Comparison of ENCODE assay signal across 8 cellular contexts in genomic region chr22:41857160-41857859, GRCh38. TPM values are rescaled to one million over a fixed set of nuclear protein-coding genes. Genes with fewer than 3 reads are reported as not detected.
DNase-seq lines count a peak whose midpoint lies in the region; ATAC-seq and TF ChIP-seq lines count a peak whose summit lies in the region.

No MANE protein-coding gene starts in this region.

- H3K36me3 Mint-ChIP-seq in CD4-positive, alpha-beta T cell (ENCODE audit: low read depth), result no peaks in the 10 kb centered on the region
- H3K36me3 Mint-ChIP-seq in activated naive CD4-positive, alpha-beta T cell treated with anti-CD3 and anti-CD28 coated beads, Interleukin-2, amount 50 U/mL, for 24 hours, result peaks cover 3% of the 10 kb centered on the region

- H3K27me3 Mint-ChIP-seq in CD4-positive, alpha-beta T cell, result no peaks in the 10 kb centered on the region
- H3K27me3 Mint-ChIP-seq in activated naive CD4-positive, alpha-beta T cell treated with anti-CD3 and anti-CD28 coated beads, Interleukin-2, amount 50 U/mL, for 24 hours, result no peaks in the 10 kb centered on the region

- H3K9me3 Mint-ChIP-seq in CD4-positive, alpha-beta T cell, result no peaks in the 10 kb centered on the region
- H3K9me3 Mint-ChIP-seq in activated naive CD4-positive, alpha-beta T cell treated with anti-CD3 and anti-CD28 coated beads, Interleukin-2, amount 50 U/mL, for 24 hours, result no peaks in the 10 kb centered on the region

- H3K4me3 ChIP-seq in smooth muscle cell, result no peak overlapping the region

- H3K79me2 ChIP-seq in smooth muscle cell (ENCODE audit: low read depth), result peaks cover 94% of the 10 kb centered on the region

- no peak overlapping the region for H3K27ac ChIP-seq in CD4-positive, alpha-beta T cell (ENCODE audit: low read depth, low read length)
- H3K27ac ChIP-seq in smooth muscle cell (ENCODE audit: low read depth), result peak overlapping the region; percentile 47

- peaks cover 8% of the 10 kb centered on the region for H3F3A ChIP-seq in smooth muscle cell (ENCODE audit: low read depth)

- TF ChIP-seq CTCF in CD4-positive, alpha-beta T cell (IDR thresholded peaks at IDR 0.05), result peak; percentile 72
- TF ChIP-seq CTCF in smooth muscle cell (IDR thresholded peaks at IDR 0.05; ENCODE audit: borderline replicate concordance, insufficient read depth, poor library complexity, severe bottlenecking), result peak; percentile 61

- peak overlapping the region; percentile 13 for H3K4me3 Mint-ChIP-seq in CD4-positive, alpha-beta T cell
- H3K4me3 Mint-ChIP-seq in activated naive CD4-positive, alpha-beta T cell treated with anti-CD3 and anti-CD28 coated beads, Interleukin-2, amount 50 U/mL, for 24 hours, result peak overlapping the region; percentile 79

- peaks cover 100% of the 10 kb centered on the region for H4K20me1 ChIP-seq in smooth muscle cell (ENCODE audit: low read depth)

- no peak overlapping the region for H2AFZ ChIP-seq in smooth muscle cell (ENCODE audit: low read depth)

- H3K4me2 ChIP-seq in smooth muscle cell, result peak overlapping the region; percentile 2

- peak overlapping the region; percentile 59 for H3K27ac Mint-ChIP-seq in CD4-positive, alpha-beta T cell
- H3K27ac Mint-ChIP-seq in activated naive CD4-positive, alpha-beta T cell treated with anti-CD3 and anti-CD28 coated beads, Interleukin-2, amount 50 U/mL, for 24 hours, result peak overlapping the region; percentile 99

- peak; percentile 75 for ATAC-seq in CD4-positive, alpha-beta T cell (ENCODE audit: poor library complexity)
- peak; percentile 43 for ATAC-seq in HG03159 (IDR thresholded peaks at IDR 0.05; ENCODE audit: unreplicated experiment)
- ATAC-seq in left cardiac atrium, result peak; percentile 67 to 69
- ATAC-seq in HG02938 (IDR thresholded peaks at IDR 0.05; ENCODE audit: unreplicated experiment), result no peak

- DNase-seq in CD4-positive, alpha-beta T cell, result peak; percentile 46 to 75 (median 62)
- DNase-seq in SKM-1 (lab: John Stamatoyannopoulos, UW; ENCODE audit: unreplicated experiment) (peak; percentile 38), left cardiac atrium (peak; percentile 41), smooth muscle cell (lab: John Stamatoyannopoulos, UW; ENCODE audit: unreplicated experiment) (no peak), NCI-H1105 (lab: John Stamatoyannopoulos, UW) (no peak)

- no peaks in the 10 kb centered on the region for H3K9me3 ChIP-seq in CD4-positive, alpha-beta T cell (ENCODE audit: control insufficient read depth, low read length)
- H3K9me3 ChIP-seq in smooth muscle cell (replicated peaks; ENCODE audit: low read depth), result no peaks in the 10 kb centered on the region

- CTCF ChIA-PET in CD4-positive, alpha-beta T cell (lab: Charles Lee), result interaction anchor here (0.6 to 2.5 kb wide), 22 partner anchors 9 to 234 kb away, joined by 3 to 17 read pairs (median 4); partner anchors contain the start of genes CCDC134, NDUFA6 and SREBF2

- WGBS in smooth muscle cell (ENCODE audit: low lambda C conversion rate), result 48% methylated on average over 7 of the region's 7 CpGs

- no peaks in the 10 kb centered on the region for H3K36me3 ChIP-seq in smooth muscle cell (ENCODE audit: low read depth)

- intact Hi-C loops in CD4-positive, alpha-beta T cell (cut with DNase I, micrococcal nuclease), result loop anchor here (2.0 to 10.0 kb wide), 3 partner anchors 111 to 163 kb away; partner anchors contain the start of gene MEI1 (in 1 of the 2)
- intact Hi-C loops in left cardiac atrium (cut with DNase I), result no loop called here

- H3K4me1 ChIP-seq in smooth muscle cell (ENCODE audit: low read depth), result peaks cover 5% of the 10 kb centered on the region

- POLR2A ChIA-PET in CD4-positive, alpha-beta T cell (lab: Charles Lee), result interaction anchor here (1.3 to 4.2 kb wide), 3 partner anchors 24 to 83 kb away, joined by 7 to 25 read pairs (median 17); partner anchors contain the start of genes CCDC134 and SREBF2

- no peaks in the 10 kb centered on the region for H3K27me3 ChIP-seq in CD4-positive, alpha-beta T cell (ENCODE audit: control insufficient read depth, insufficient read depth, low read length)
- no peaks in the 10 kb centered on the region for H3K27me3 ChIP-seq in smooth muscle cell (ENCODE audit: low read depth)

- no peak overlapping the region for H3K9ac ChIP-seq in smooth muscle cell (ENCODE audit: low read depth)

- peaks cover 45% of the 10 kb centered on the region for H3K4me1 Mint-ChIP-seq in CD4-positive, alpha-beta T cell (ENCODE audit: low read depth)
- peaks cover 69% of the 10 kb centered on the region for H3K4me1 Mint-ChIP-seq in activated naive CD4-positive, alpha-beta T cell treated with anti-CD3 and anti-CD28 coated beads, Interleukin-2, amount 50 U/mL, for 24 hours

RNA-seq across cellular contexts. Expression of gene SREBF2, which starts 24.4 kb away (rescaled TPM):
- 10 to 100 TPM; 67.2 to 69.9 TPM for total RNA-seq in CD4-positive, alpha-beta T cell
- total RNA-seq in left cardiac atrium (10 to 100 TPM; 58.7 to 84.0 TPM), smooth muscle cell (62.9 and 70.3 TPM in 2 replicates)
- polyA plus RNA-seq in smooth muscle cell, result 68.5 and 78.2 TPM in 2 replicates

RNA-seq across cellular contexts. Expression of gene CCDC134, which starts 56.8 kb away (rescaled TPM):
- total RNA-seq in CD4-positive, alpha-beta T cell, result 10 to 100 TPM; 14.1 to 16.2 TPM
- total RNA-seq in left cardiac atrium (1 to 10 TPM; 4.9 to 5.4 TPM), smooth muscle cell (6.5 and 7.4 TPM in 2 replicates)
- polyA plus RNA-seq in smooth muscle cell, result 4.6 and 8.8 TPM in 2 replicates

RNA-seq across cellular contexts. Expression of gene SHISA8, which starts 57.6 kb away (rescaled TPM):
- under 1 TPM; 0.56 to 0.60 TPM for total RNA-seq in CD4-positive, alpha-beta T cell
- total RNA-seq in left cardiac atrium (1 to 10 TPM; 1.1 to 3.3 TPM), smooth muscle cell (not detected in 2 replicates)
- polyA plus RNA-seq in smooth muscle cell, result 0.11 TPM in 1 of 2 replicates, not detected in the other

Comparison
In these comparisons a context has a peak if more than half of its experiments do, and no peak if none do; other contexts are left out.
1. DNase-seq: peak in CD4-positive, alpha-beta T cell (10 of 10), SKM-1 (single experiment) and left cardiac atrium (single experiment); none in smooth muscle cell (single experiment) and NCI-H1105 (single experiment).
2. intact Hi-C loops: an anchor here in CD4-positive, alpha-beta T cell (2.0 to 10.0 kb wide); none called in left cardiac atrium.